17 cellular contexts compared by ENCODE assay signal in genomic region chr6:159036673-159037072, GRCh38. TPM values are rescaled to one million over a fixed set of nuclear protein-coding genes. Genes with fewer than 3 reads are reported as not detected.
DNase-seq lines count a peak whose midpoint lies in the region; ATAC-seq and TF ChIP-seq lines count a peak whose summit lies in the region.
"Had no signal": no experiment of that assay in that cellular context is flagged by ENCODE, and none has a peak within 500 bp of the region (broad histone marks: within the 10 kb centered on the region; RNA-seq: fewer than 3 reads in every experiment).

No MANE protein-coding gene starts in this region.

- H3K4me3 ChIP-seq in IMR-90 (ENCODE audit: insufficient read depth, low read depth, low read length) = no peak overlapping the region
- H3K4me3 ChIP-seq in osteoblast (ENCODE audit: insufficient read depth, low read length) = no peak overlapping the region
- H3K4me3 ChIP-seq: coronary artery, gastrocnemius medialis had no signal

- H2AK9ac ChIP-seq in IMR-90 (replicated peaks; ENCODE audit: low read depth, low read length, poor library complexity) = no peak overlapping the region

- H2BK120ac ChIP-seq in IMR-90 (ENCODE audit: low read depth, low read length) = no peak overlapping the region

- H4K20me1 ChIP-seq in IMR-90 (ENCODE audit: insufficient read depth, low read length) (no peaks in the 10 kb centered on the region), osteoblast (ENCODE audit: insufficient read depth, low read length) (no peaks in the 10 kb centered on the region)

- H3K9me3 ChIP-seq in IMR-90 (ENCODE audit: control insufficient read depth, insufficient read depth, low read length) (no peaks in the 10 kb centered on the region), osteoblast (ENCODE audit: low read depth, low read length) (no peaks in the 10 kb centered on the region)
- H3K9me3 ChIP-seq: gastrocnemius medialis had no signal

- H3K4me3 Mint-ChIP-seq in activated naive CD8-positive, alpha-beta T cell treated with anti-CD3 and anti-CD28 coated beads, Interleukin-2, amount 10 ng/mL, durations not matched to agents 7 days and 5 days = no peak overlapping the region

- peaks cover 53% of the 10 kb centered on the region for H3K36me3 Mint-ChIP-seq in activated naive CD8-positive, alpha-beta T cell treated with anti-CD3 and anti-CD28 coated beads, Interleukin-2, amount 10 ng/mL, durations not matched to agents 7 days and 5 days

- no TSS peak for BruUV-seq in IMR-90 (replicated peaks; lab: Mats Ljungman, UMichigan)

- H3K9me3 Mint-ChIP-seq in activated naive CD8-positive, alpha-beta T cell treated with anti-CD3 and anti-CD28 coated beads, Interleukin-2, amount 10 ng/mL, durations not matched to agents 7 days and 5 days = no peaks in the 10 kb centered on the region

- no peak for ATAC-seq in IMR-90 (ENCODE audit: low read depth)
- no peak for ATAC-seq in activated naive CD8-positive, alpha-beta T cell treated with anti-CD3 and anti-CD28 coated beads, Interleukin-2, amount 10 ng/mL, durations not matched to agents 7 days and 5 days (ENCODE audit: low read depth)
- ATAC-seq: gastrocnemius medialis, left cardiac atrium had no signal

- no peak overlapping the region for H4K5ac ChIP-seq in IMR-90 (ENCODE audit: low read depth, low read length)

- no peaks in the 10 kb centered on the region for H3K4me1 ChIP-seq in IMR-90 (ENCODE audit: control insufficient read depth, insufficient read depth, low read length)
- peaks cover 6% of the 10 kb centered on the region for H3K4me1 ChIP-seq in osteoblast (ENCODE audit: insufficient read depth, low read length)
- H3K4me1 ChIP-seq: gastrocnemius medialis had no signal

- TF ChIP-seq POLR2A in IMR-90 (IDR thresholded peaks at IDR 0.05; ENCODE audit: low read depth, low read length) = no peak

- in situ Hi-C loops in IMR-90 (cut with MboI; ENCODE audit: low sequenced_read_pairs) = no loop called here

- no peak overlapping the region for H3K23ac ChIP-seq in IMR-90 (ENCODE audit: low read depth, low read length)

- H3K27me3 ChIP-seq in IMR-90 (ENCODE audit: control insufficient read depth, insufficient read depth, low read length) (peaks cover 40% of the 10 kb centered on the region), osteoblast (ENCODE audit: insufficient read depth, low read length) (peaks cover 7% of the 10 kb centered on the region)
- H3K27me3 ChIP-seq: gastrocnemius medialis had no signal

- no peak overlapping the region for H3K56ac ChIP-seq in IMR-90 (ENCODE audit: extremely low read depth, insufficient read depth, low read length)

- no peaks in the 10 kb centered on the region for H3K36me3 ChIP-seq in IMR-90 (ENCODE audit: control insufficient read depth, insufficient read depth, low read length)
- H3K36me3 ChIP-seq in osteoblast (ENCODE audit: insufficient read depth, low read length) = no peaks in the 10 kb centered on the region
- H3K36me3 ChIP-seq: gastrocnemius medialis, WERI-Rb-1 had no signal

- H3K79me2 ChIP-seq in osteoblast (ENCODE audit: insufficient read depth, low read length) = no peaks in the 10 kb centered on the region

- peak; percentile 73 for DNase-seq in activated effector memory CD4-positive, alpha-beta T cell treated with anti-CD3 and anti-CD28 coated beads, Interleukin-2, amount 50 U/mL, for 16 hours
- no peak for DNase-seq in activated effector memory CD4-positive, alpha-beta T cell treated with Interleukin-2 at 50 U/mL for 16 hours
- DNase-seq in IMR-90 = no peak
- DNase-seq in activated naive CD8-positive, alpha-beta T cell treated with anti-CD3 and anti-CD28 coated beads, Interleukin-2, amount 10 ng/mL, durations not matched to agents 7 days and 5 days = no peak
- DNase-seq in osteoblast (ENCODE audit: insufficient read length, low spot score, missing footprints) = peak; percentile 45
- DNase-seq in NCI-H526 (lab: John Stamatoyannopoulos, UW) = no peak
- no peak for DNase-seq in NCI-H187 treated with DMSO at 0.1 percent for 48 hours (lab: John Stamatoyannopoulos, UW)
- no peak for DNase-seq in NCI-H510A (lab: John Stamatoyannopoulos, UW)
- DNase-seq: gastrocnemius medialis; left cardiac atrium; NCI-H1694 treated with DMSO at 0.1 percent for 48 hours; stimulated activated CD4-positive, alpha-beta T cell treated with anti-CD3 and anti-CD28 coated beads, Interleukin-2, amount 100 ng/mL, for 24 hours; WERI-Rb-1 had no signal

- H4K91ac ChIP-seq in IMR-90 (ENCODE audit: insufficient read depth, low read depth, low read length) = no peak overlapping the region

- H3K79me1 ChIP-seq in IMR-90 (ENCODE audit: low read depth in 1 of 2, low read length in 2 of 2) = no peaks in the 10 kb centered on the region

- H3K4me2 ChIP-seq in IMR-90 (ENCODE audit: low read depth, low read length) = no peak overlapping the region
- H3K4me2 ChIP-seq in osteoblast (ENCODE audit: insufficient read depth, low read length) = no peak overlapping the region

- H2AFZ ChIP-seq in IMR-90 (replicated peaks; ENCODE audit: low read length, poor library complexity) = peak overlapping the region; percentile 38
- no peak overlapping the region for H2AFZ ChIP-seq in osteoblast (ENCODE audit: low read length)

- H3K27ac ChIP-seq in IMR-90 (ENCODE audit: insufficient read depth, low read length) = no peak overlapping the region
- no peak overlapping the region for H3K27ac ChIP-seq in osteoblast (ENCODE audit: low read depth, low read length)
- H3K27ac ChIP-seq: coronary artery, epithelial cell of prostate, gastrocnemius medialis, WERI-Rb-1 had no signal

- peak overlapping the region; percentile 51 for H3K27ac Mint-ChIP-seq in activated naive CD8-positive, alpha-beta T cell treated with anti-CD3 and anti-CD28 coated beads, Interleukin-2, amount 10 ng/mL, durations not matched to agents 7 days and 5 days

- TF ChIP-seq CTCF in IMR-90 (conservative IDR thresholded peaks at IDR 0.05; ENCODE audit: low read depth, low read length) = no peak
- no peak for TF ChIP-seq CTCF in osteoblast (IDR thresholded peaks at IDR 0.05; ENCODE audit: extremely low read depth, low read depth, low read length)

- H3K14ac ChIP-seq in IMR-90 (replicated peaks; ENCODE audit: low read depth, low read length) = no peak overlapping the region

- no peak overlapping the region for H3K9ac ChIP-seq in IMR-90 (ENCODE audit: low read depth, low read length)

- no peak overlapping the region for H2AK5ac ChIP-seq in IMR-90 (ENCODE audit: low read depth, low read length)

- intact Hi-C loops in IMR-90 (cut with micrococcal nuclease) = no loop called here

- no peak overlapping the region for H3K18ac ChIP-seq in IMR-90 (ENCODE audit: low read depth, low read length)

- H2BK15ac ChIP-seq in IMR-90 (ENCODE audit: low read depth, low read length) = no peak overlapping the region

- WGBS in IMR-90 (ENCODE audit: extremely low coverage in 2 of 2, insufficient read length in 1 of 2), 2 experiments = 94% methylated on average over 8 of the region's 14 CpGs; no CpG with 5 or more reads in 1 of the 2 experiments

- no peak overlapping the region for H4K8ac ChIP-seq in IMR-90 (ENCODE audit: low read depth in 2 of 2, low read length in 2 of 2)

- CTCF ChIA-PET in IMR-90 (lab: Yijun Ruan, JAX) = no interaction called here

- H3K9me1 ChIP-seq in IMR-90 (ENCODE audit: insufficient read depth, low read length) = no peaks in the 10 kb centered on the region

- no peak for TF ChIP-seq RAD21 in IMR-90 (IDR thresholded peaks at IDR 0.05; ENCODE audit: low read length)

- H2BK5ac ChIP-seq in IMR-90 (ENCODE audit: low read depth, low read length, poor library complexity, severe bottlenecking) = no peak overlapping the region

- peaks cover 40% of the 10 kb centered on the region for H3K4me1 Mint-ChIP-seq in activated naive CD8-positive, alpha-beta T cell treated with anti-CD3 and anti-CD28 coated beads, Interleukin-2, amount 10 ng/mL, durations not matched to agents 7 days and 5 days

- dilution Hi-C loops in IMR-90 (cut with HindIII; ENCODE audit: low sequenced_read_pairs, unreplicated experiment) = no loop called here

- POLR2A ChIA-PET in IMR-90 (lab: Charles Lee; ENCODE audit: unreplicated experiment) = no interaction called here
- POLR2A ChIA-PET in activated naive CD8-positive, alpha-beta T cell treated with anti-CD3 and anti-CD28 coated beads, Interleukin-2, amount 10 ng/mL, durations not matched to agents 7 days and 5 days (lab: Charles Lee) = interaction anchor here (1.0 to 2.0 kb wide), 2 partner anchors 28 to 71 kb away, joined by 3 to 6 read pairs; no protein-coding TSS in a partner anchor

- H2BK20ac ChIP-seq in IMR-90 (ENCODE audit: low read depth, low read length) = no peak overlapping the region

- no peaks in the 10 kb centered on the region for H3K27me3 Mint-ChIP-seq in activated naive CD8-positive, alpha-beta T cell treated with anti-CD3 and anti-CD28 coated beads, Interleukin-2, amount 10 ng/mL, durations not matched to agents 7 days and 5 days

- H3K4ac ChIP-seq in IMR-90 (ENCODE audit: low read depth, low read length) = no peak overlapping the region

TF ChIP-seq in IMR-90, 13 proteins besides CTCF, POLR2A, EP300 and RAD21 (continues in another document):
- TF ChIP-seq NFE2L2 (IDR thresholded peaks at IDR 0.05; ENCODE audit: low read depth, low read length) (no peak), MAFK (IDR thresholded peaks at IDR 0.05; ENCODE audit: low read depth, low read length) (no peak), RCOR1 (IDR thresholded peaks at IDR 0.05; ENCODE audit: insufficient replicate concordance, low read length) (no peak), MXI1 (IDR thresholded peaks at IDR 0.05; ENCODE audit: borderline replicate concordance, low read depth, low read length) (no peak), BHLHE40 (IDR thresholded peaks at IDR 0.05; ENCODE audit: low read depth, low read length) (no peak)

RNA-seq across cellular contexts. Expression of gene TAGAP, which starts 8.1 kb away (rescaled TPM):
- total RNA-seq in IMR-90 (2012; rRNA removed) (not detected in 2 replicates), osteoblast (not detected in 2 replicates)
- not detected in 2 replicates for polyA plus RNA-seq in IMR-90 (2012; rRNA removed)
- polyA plus RNA-seq in IMR-90 (2012; cell fraction: cytosol; rRNA removed) = not detected in 2 replicates
- polyA plus RNA-seq in IMR-90 (2012; cell fraction: nucleus; rRNA removed; ENCODE audit: low replicate concordance) = not detected in 2 replicates
- total RNA-seq in activated naive CD8-positive, alpha-beta T cell treated with anti-CD3 and anti-CD28 coated beads, Interleukin-2, amount 10 ng/mL, durations not matched to agents 7 days and 5 days = 100 to 1,000 TPM; 106 to 112 TPM
- total RNA-seq: HepG2, MCF 10A had no signal
- polyA plus RNA-seq: HepG2 had no signal

RNA-seq across cellular contexts. Expression of gene RSPH3, which starts 36.7 kb away (rescaled TPM):
- 3.0 and 3.3 TPM in 2 replicates for total RNA-seq in IMR-90 (2012; rRNA removed)
- polyA plus RNA-seq in IMR-90 (2012; rRNA removed) = 1.5 and 1.7 TPM in 2 replicates
- polyA plus RNA-seq in IMR-90 (2012; cell fraction: cytosol; rRNA removed) = 1.0 TPM in 2 replicates
- polyA plus RNA-seq in IMR-90 (2012; cell fraction: nucleus; rRNA removed; ENCODE audit: low replicate concordance) = 1.1 and 2.2 TPM in 2 replicates
- 1 to 10 TPM; 2.2 to 2.7 TPM for total RNA-seq in activated naive CD8-positive, alpha-beta T cell treated with anti-CD3 and anti-CD28 coated beads, Interleukin-2, amount 10 ng/mL, durations not matched to agents 7 days and 5 days
- 8.3 and 10.3 TPM in 2 replicates for total RNA-seq in osteoblast

Comparison
In these comparisons a context has a peak if more than half of its experiments do, and no peak if none do; other contexts are left out.
1. DNase-seq: peak in activated effector memory CD4-positive, alpha-beta T cell treated with anti-CD3 and anti-CD28 coated beads, Interleukin-2, amount 50 U/mL, for 16 hours (single experiment) and osteoblast (single experiment); none in activated effector memory CD4-positive, alpha-beta T cell treated with Interleukin-2 at 50 U/mL for 16 hours (single experiment), IMR-90 (single experiment), activated naive CD8-positive, alpha-beta T cell treated with anti-CD3 and anti-CD28 coated beads, Interleukin-2, amount 10 ng/mL, durations not matched to agents 7 days and 5 days (single experiment), NCI-H526 (0 of 2), NCI-H187 treated with DMSO at 0.1 percent for 48 hours (single experiment) and NCI-H510A (single experiment).
2. RNA of gene TAGAP, which starts 8.1 kb away (total RNA-seq): 106 to 112 TPM in activated naive CD8-positive, alpha-beta T cell treated with anti-CD3 and anti-CD28 coated beads, Interleukin-2, amount 10 ng/mL, durations not matched to agents 7 days and 5 days; not detected in IMR-90 and not detected in osteoblast; every median in the first group is over 100 times any median in the second.